ENCODE assay signal across 11 cellular contexts in the genomic region with DNA sequence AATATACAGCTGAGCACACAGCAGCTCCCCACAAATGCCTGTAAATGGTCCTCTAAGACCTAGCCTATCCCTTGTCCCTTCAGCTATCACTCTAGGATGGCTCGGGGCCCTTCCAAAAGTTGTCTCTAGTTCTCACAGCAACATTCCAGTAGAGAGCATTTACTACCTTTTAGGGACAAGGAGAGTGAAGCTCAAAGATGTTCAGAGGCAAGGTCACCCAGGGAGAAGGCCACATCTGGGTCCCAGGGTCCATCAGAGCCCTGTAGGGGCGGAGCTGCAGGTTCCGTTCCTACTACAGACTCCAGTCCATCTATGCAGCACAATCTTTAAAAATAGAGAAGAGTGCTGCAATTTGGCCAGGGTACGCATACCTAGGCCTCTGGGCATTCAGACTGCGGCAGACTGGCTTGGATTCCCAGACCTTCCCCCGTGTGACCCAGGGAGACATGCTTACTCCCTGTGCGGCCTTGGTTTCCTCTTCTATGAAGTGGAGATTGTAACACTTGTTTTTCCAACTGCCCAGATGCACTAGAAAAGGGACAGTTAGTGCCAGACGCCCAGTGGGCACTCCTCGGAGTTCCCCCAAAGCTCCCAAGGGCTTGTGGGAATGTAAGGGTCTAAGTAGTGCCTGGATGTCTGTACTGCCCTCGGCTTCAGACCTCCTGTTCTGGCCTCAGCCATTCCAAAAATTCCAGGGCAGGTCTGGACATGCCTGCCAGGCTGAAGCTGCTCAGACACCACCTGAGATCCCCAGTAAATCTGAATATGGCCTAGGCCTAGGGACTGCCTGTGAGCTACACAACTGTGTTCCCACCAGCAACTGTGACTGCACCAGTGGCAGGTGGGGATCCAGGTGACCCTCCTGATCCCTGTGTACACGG. TPM values are rescaled to one million over a fixed set of nuclear protein-coding genes. Genes with fewer than 3 reads are reported as not detected.
DNase-seq lines count a peak whose midpoint lies in the region; ATAC-seq and TF ChIP-seq lines count a peak whose summit lies in the region.
"Had no signal": no experiment of that assay in that cellular context is flagged by ENCODE, and none has a peak within 500 bp of the region (broad histone marks: within the 10 kb centered on the region; RNA-seq: fewer than 3 reads in every experiment).

No MANE protein-coding gene starts in this region.

- H3K27ac Mint-ChIP-seq in T-cell, result no peak overlapping the region
- H3K27ac Mint-ChIP-seq: activated naive CD4-positive, alpha-beta T cell treated with anti-CD3 and anti-CD28 coated beads for 36 hours; T-helper 17 cell had no signal

- H3K4me1 ChIP-seq in DOHH2 (ENCODE audit: control insufficient read depth, low read length) (peaks cover 29% of the 10 kb centered on the region), gastroesophageal sphincter (peaks cover 0 to 74% (median 48%) of the 10 kb centered on the region in 3 donors), sigmoid colon (peaks cover 0 to 68% (median 55%) of the 10 kb centered on the region in 4 donors)

- no peak for TF ChIP-seq EP300 in gastroesophageal sphincter (IDR thresholded peaks at IDR 0.05)
- no peak for TF ChIP-seq EP300 in sigmoid colon (IDR thresholded peaks at IDR 0.05)

- H3K79me2 ChIP-seq in DOHH2 (ENCODE audit: control insufficient read depth, low read length), result 0 out of 2 replicates have a peak, but pooled peaks cover 6% of the 10 kb centered on the region

- H3K4me1 Mint-ChIP-seq in T-cell, result peaks cover 21 to 36% (median 23%) of the 10 kb centered on the region in 3 donors

- no peak overlapping the region for H3K27ac ChIP-seq in DOHH2 (ENCODE audit: low read depth, low read length)
- H3K27ac ChIP-seq in gastroesophageal sphincter, result peak overlapping the region; percentile 87 to 100 (median 99)
- H3K27ac ChIP-seq in sigmoid colon, result peak overlapping the region; percentile 93 to 99 (median 96)

- POLR2A ChIA-PET in T-cell (lab: Charles Lee), result interaction anchor here in 1 of 2 donors (0.6 kb wide), 2 partner anchors 18 to 29 kb away, joined by 3 read pairs; no protein-coding TSS in a partner anchor

- CTCF ChIA-PET in T-cell (lab: Charles Lee), result interaction anchor here (0.5 to 0.6 kb wide), 3 partner anchors 28 to 87 kb away, joined by 4 to 6 read pairs (median 4); no protein-coding TSS in a partner anchor

- no peaks in the 10 kb centered on the region for H3K27me3 Mint-ChIP-seq in T-cell
- H3K27me3 Mint-ChIP-seq: T-helper 17 cell had no signal

- intact Hi-C loops in sigmoid colon (cut with DNase I), result no loop called here

- no peaks in the 10 kb centered on the region for H3K9me3 Mint-ChIP-seq in T-cell
- H3K9me3 Mint-ChIP-seq: activated naive CD4-positive, alpha-beta T cell treated with anti-CD3 and anti-CD28 coated beads for 36 hours had no signal

- no peaks in the 10 kb centered on the region for H3K9me2 ChIP-seq in DOHH2 (replicated peaks; ENCODE audit: control insufficient read depth, low read length)

- peaks cover 7% of the 10 kb centered on the region; the same call in 1 of the 2 replicates for H3F3A ChIP-seq in DOHH2 (ENCODE audit: control insufficient read depth, insufficient read depth)

- TF ChIP-seq CTCF in DOHH2 (IDR thresholded peaks at IDR 0.05; ENCODE audit: low read depth, low read length, poor library complexity, severe bottlenecking), result no peak
- TF ChIP-seq CTCF in gastroesophageal sphincter (IDR thresholded peaks at IDR 0.05), result no peak
- TF ChIP-seq CTCF in sigmoid colon (IDR thresholded peaks at IDR 0.05), result no peak

- H3K4me3 Mint-ChIP-seq in T-cell, result peak overlapping the region in 2 of 3 donors; percentile 85 to 98

- H3K4me3 ChIP-seq in DOHH2 (ENCODE audit: low read length) (no peak overlapping the region), gastroesophageal sphincter (peak overlapping the region in 1 of 2 donors; percentile 99), sigmoid colon (peak overlapping the region in 3 of 4 donors; percentile 71 to 88 (median 81))

- DNase-seq in T-cell (no peak), sigmoid colon (no peak), NCI-H2196 (lab: John Stamatoyannopoulos, UW; ENCODE audit: unreplicated experiment) (no peak)
- DNase-seq in effector CD4-positive, alpha-beta T cell, result no peak
- DNase-seq: activated naive CD4-positive, alpha-beta T cell treated with anti-CD3 and anti-CD28 coated beads for 36 hours; T-helper 17 cell had no signal

- H3K36me3 Mint-ChIP-seq in T-cell, result peaks cover 9% of the 10 kb centered on the region

- H3K36me3 ChIP-seq in DOHH2 (ENCODE audit: control insufficient read depth, low read length), result no peaks in the 10 kb centered on the region
- H3K36me3 ChIP-seq in gastroesophageal sphincter, result peaks cover 0 to 27% of the 10 kb centered on the region in 2 donors
- H3K36me3 ChIP-seq in sigmoid colon, result peaks cover 8 to 25% (median 22%) of the 10 kb centered on the region in 4 donors

- ATAC-seq in T-cell (replicated peaks in 1 of 4) (no peak), gastroesophageal sphincter (no peak), HG03354 (IDR thresholded peaks at IDR 0.05; ENCODE audit: poor library complexity, severe bottlenecking, unreplicated experiment) (no peak), GM19467 (IDR thresholded peaks at IDR 0.05; ENCODE audit: unreplicated experiment) (no peak)
- ATAC-seq: T-helper 17 cell had no signal

- no peaks in the 10 kb centered on the region for H3K9me3 ChIP-seq in DOHH2 (ENCODE audit: control insufficient read depth, insufficient read depth, low read length)
- H3K9me3 ChIP-seq in gastroesophageal sphincter, result no peaks in the 10 kb centered on the region
- H3K9me3 ChIP-seq in sigmoid colon, result no peaks in the 10 kb centered on the region

- TF ChIP-seq POLR2A in gastroesophageal sphincter (IDR thresholded peaks at IDR 0.05) (no peak), sigmoid colon (IDR thresholded peaks at IDR 0.05) (no peak)

- 0 out of 2 replicates have a peak, but pooled peaks cover 3% of the 10 kb centered on the region for H4K20me1 ChIP-seq in DOHH2 (ENCODE audit: control insufficient read depth, insufficient read depth, low read depth, low read length)

- 0 out of 2 replicates have a peak overlapping the region, but pooled peaks have one; percentile 94 for H3K4me2 ChIP-seq in DOHH2 (ENCODE audit: low read length)

- WGBS in gastroesophageal sphincter (ENCODE audit: low coverage in 1 of 2), 2 donors, result 20 to 23% methylated on average over 2 to 5 of the region's 11 CpGs
- WGBS in sigmoid colon, 2 donors, result 83 to 87% methylated on average over 11 of the region's 11 CpGs

- H3K27me3 ChIP-seq in DOHH2 (ENCODE audit: control insufficient read depth, low read length), result no peaks in the 10 kb centered on the region
- H3K27me3 ChIP-seq in gastroesophageal sphincter, result no peaks in the 10 kb centered on the region
- H3K27me3 ChIP-seq in sigmoid colon, result no peaks in the 10 kb centered on the region

RNA-seq across cellular contexts. Expression of a gene that starts 2.5 kb away (rescaled TPM):
- total RNA-seq in T-cell (10 to 100 TPM; 23.3 to 39.6 (median 33.7) TPM), gastroesophageal sphincter (100 to 1,000 TPM in 1 of 4 donors, 10 to 100 TPM in 3; 54.7 to 121 (median 64.0) TPM), sigmoid colon (10 to 100 TPM; 27.6 to 77.0 (median 45.6) TPM)
- polyA plus RNA-seq in sigmoid colon, result 10 to 100 TPM in 1 of 3 donors, 1 to 10 TPM in 2; 3.0 to 13.3 (median 3.2) TPM

RNA-seq across cellular contexts. Expression of a gene that starts 14.4 kb away (rescaled TPM):
- total RNA-seq in T-cell (1 to 10 TPM in 4 of 5 donors, under 1 TPM in 1; 0.48 to 1.5 (median 1.1) TPM), gastroesophageal sphincter (1 to 10 TPM in 1 of 4 donors, not detected in 3; 1.4 TPM), sigmoid colon (under 1 TPM in 1 of 4 donors, not detected in 3; 0.27 TPM)
- polyA plus RNA-seq in sigmoid colon, result under 1 TPM in 2 of 3 donors, not detected in 1; 0.09 to 0.46 TPM
- total RNA-seq: kidney epithelial cell had no signal

RNA-seq across cellular contexts. Expression of a gene that starts 22.0 kb away (rescaled TPM):
- 10 to 100 TPM in 4 of 5 donors, 1 to 10 TPM in 1; 9.8 to 20.7 (median 18.7) TPM for total RNA-seq in T-cell
- 10 to 100 TPM; 10.8 to 25.8 (median 15.9) TPM for total RNA-seq in gastroesophageal sphincter
- 10 to 100 TPM; 10.4 to 31.0 (median 15.2) TPM for total RNA-seq in sigmoid colon
- polyA plus RNA-seq in sigmoid colon, result 1 to 10 TPM in 2 of 3 donors, under 1 TPM in 1; 0.60 to 5.5 (median 1.6) TPM

RNA-seq across cellular contexts. Expression of a gene that starts 29.3 kb away (rescaled TPM):
- total RNA-seq in T-cell (100 to 1,000 TPM; 118 to 214 (median 165) TPM), gastroesophageal sphincter (10 to 100 TPM; 26.5 to 33.8 (median 32.6) TPM), sigmoid colon (10 to 100 TPM; 37.1 to 61.0 (median 42.5) TPM)
- polyA plus RNA-seq in sigmoid colon, result 100 to 1,000 TPM; 170 to 200 (median 183) TPM

RNA-seq across cellular contexts. Expression of a gene that starts 33.4 kb away (rescaled TPM):
- 100 to 1,000 TPM in 3 of 5 donors, 10 to 100 TPM in 2; 51.5 to 122 (median 100) TPM for total RNA-seq in T-cell
- total RNA-seq in gastroesophageal sphincter, result 1 to 10 TPM; 1.0 to 3.0 (median 1.8) TPM
- total RNA-seq in sigmoid colon, result 1 to 10 TPM; 2.1 to 3.9 (median 3.1) TPM
- 10 to 100 TPM in 1 of 3 donors, 1 to 10 TPM in 1, under 1 TPM in 1; 0.69 to 11.9 (median 1.2) TPM for polyA plus RNA-seq in sigmoid colon
- total RNA-seq: kidney epithelial cell had no signal
